Comparison of ENCODE assay signal across 24 cellular contexts in genomic region chr10:3647074-3647473, GRCh38.
DNase-seq lines count a peak whose midpoint lies in the region; ATAC-seq, FAIRE-seq and TF ChIP-seq lines count a peak whose summit lies in the region.
"Had no signal": no experiment of that assay in that cellular context is flagged by ENCODE, and none has a peak within 500 bp of the region (broad histone marks: within the 10 kb centered on the region; RNA-seq: fewer than 3 reads in every experiment).

No MANE protein-coding gene starts in this region.

- no peak for TF ChIP-seq CTCF in kidney (IDR thresholded peaks at IDR 0.05; ENCODE audit: borderline replicate concordance, extremely low read depth, insufficient read depth)

- H3K9me3 Mint-ChIP-seq in activated naive CD4-positive, alpha-beta T cell treated with anti-CD3 and anti-CD28 coated beads, Interleukin-2, amount 50 U/mL, for 72 hours, result peaks cover 0 to 3% of the 10 kb centered on the region in 2 donors

- ATAC-seq in HG02759 (IDR thresholded peaks at IDR 0.05; ENCODE audit: unreplicated experiment) (peak; percentile 53), HG03442 (IDR thresholded peaks at IDR 0.05; ENCODE audit: unreplicated experiment) (peak; percentile 92), GM18519 (IDR thresholded peaks at IDR 0.05; ENCODE audit: low FRiP score, unreplicated experiment) (no peak), HG03135 (IDR thresholded peaks at IDR 0.05; ENCODE audit: unreplicated experiment) (no peak)
- no peak for ATAC-seq in activated naive CD4-positive, alpha-beta T cell treated with anti-CD3 and anti-CD28 coated beads, Interleukin-2, amount 50 U/mL, for 72 hours
- ATAC-seq: activated CD8-positive, alpha-beta T cell treated with anti-CD3 and anti-CD28 coated beads, Interleukin-2, amount 10 ng/mL, durations not matched to agents 7 days and 5 days; activated T-cell treated with anti-CD3 and anti-CD28 coated beads, Interleukin-2, amount 50 U/mL, for 72 hours; gastrocnemius medialis; left colon; stimulated activated naive B cell treated with anti-CD40 and anti-IgM and Interleukin-4, amounts not matched to agents 10 μg/mL and 1 μg/mL and 100 μg/mL, for 72 hours had no signal

- DNase-seq in NOMO-1 (lab: John Stamatoyannopoulos, UW; ENCODE audit: unreplicated experiment in 2 of 2), result peak; percentile 18 to 47
- no peak for DNase-seq in NOMO-1 treated with dmso at 0.1 percent for 144 hours (lab: John Stamatoyannopoulos, UW; ENCODE audit: unreplicated experiment)
- DNase-seq in kidney, result no peak
- no peak for DNase-seq in activated naive CD4-positive, alpha-beta T cell treated with anti-CD3 and anti-CD28 coated beads, Interleukin-2, amount 50 U/mL, for 72 hours (ENCODE audit: low spot score in 2 of 2)
- DNase-seq: activated CD8-positive, alpha-beta T cell treated with anti-CD3 and anti-CD28 coated beads, Interleukin-2, amount 10 ng/mL, durations not matched to agents 7 days and 5 days; activated naive CD8-positive, alpha-beta T cell treated with anti-CD3 and anti-CD28 coated beads, Interleukin-2, amount 10 ng/mL, durations not matched to agents 7 days and 5 days; activated T-cell treated with anti-CD3 and anti-CD28 coated beads, Interleukin-2, amount 50 U/mL, for 72 hours; dermis blood vessel endothelial cell; DMS153; gastrocnemius medialis; HCEC 1CT; left colon; NCI-H146; NCI-H345; SHP77; stimulated activated naive B cell treated with anti-CD40 and anti-IgM and Interleukin-4, amounts not matched to agents 10 μg/mL and 1 μg/mL and 100 μg/mL, for 72 hours; tibial artery had no signal

- no peaks in the 10 kb centered on the region for H3K9me3 ChIP-seq in kidney (ENCODE audit: control insufficient read depth in 1 of 2, low read length in 2 of 2)
- H3K9me3 ChIP-seq: gastrocnemius medialis, tibial artery had no signal

- H3K27ac Mint-ChIP-seq in activated naive CD4-positive, alpha-beta T cell treated with anti-CD3 and anti-CD28 coated beads, Interleukin-2, amount 50 U/mL, for 72 hours, result no peak overlapping the region
- H3K27ac Mint-ChIP-seq: activated CD8-positive, alpha-beta T cell treated with anti-CD3 and anti-CD28 coated beads, Interleukin-2, amount 10 ng/mL, durations not matched to agents 7 days and 5 days; activated naive CD8-positive, alpha-beta T cell treated with anti-CD3 and anti-CD28 coated beads, Interleukin-2, amount 10 ng/mL, durations not matched to agents 7 days and 5 days; activated T-cell treated with anti-CD3 and anti-CD28 coated beads, Interleukin-2, amount 50 U/mL, for 72 hours; stimulated activated naive B cell treated with anti-CD40 and anti-IgM and Interleukin-4, amounts not matched to agents 10 μg/mL and 1 μg/mL and 100 μg/mL, for 72 hours had no signal

- no peaks in the 10 kb centered on the region for H3K36me3 ChIP-seq in kidney (ENCODE audit: control insufficient read depth in 1 of 2, insufficient read depth in 2 of 2, low read length in 2 of 2)
- H3K36me3 ChIP-seq: gastrocnemius medialis, tibial artery had no signal

- H3K9ac ChIP-seq in kidney (ENCODE audit: low read length in 2 of 2), result no peak overlapping the region
- H3K9ac ChIP-seq: BLaER1 treated with 17β-estradiol and CSF1 and Interleukin-3, amounts not matched to agents 10 nM and 100 nM had no signal

- no peak for FAIRE-seq in kidney (lab: Jason Lieb, UNC)

- peaks cover 5% of the 10 kb centered on the region in 2 donors for H3K36me3 Mint-ChIP-seq in activated naive CD4-positive, alpha-beta T cell treated with anti-CD3 and anti-CD28 coated beads, Interleukin-2, amount 50 U/mL, for 72 hours
- H3K36me3 Mint-ChIP-seq: activated naive CD8-positive, alpha-beta T cell treated with anti-CD3 and anti-CD28 coated beads, Interleukin-2, amount 10 ng/mL, durations not matched to agents 7 days and 5 days; stimulated activated naive B cell treated with anti-CD40 and anti-IgM and Interleukin-4, amounts not matched to agents 10 μg/mL and 1 μg/mL and 100 μg/mL, for 72 hours had no signal

- no peak overlapping the region for H3K4me3 ChIP-seq in kidney (ENCODE audit: low read length in 2 of 2)
- H3K4me3 ChIP-seq: BLaER1 treated with 17β-estradiol and CSF1 and Interleukin-3, amounts not matched to agents 10 nM and 100 nM; gastrocnemius medialis; tibial artery had no signal

- intact Hi-C loops in kidney (cut with DNase I), result no loop called here

- no peak overlapping the region for H3K27ac ChIP-seq in kidney (ENCODE audit: low read depth in 2 of 2, low read length in 2 of 2)
- H3K27ac ChIP-seq: 22Rv1; BLaER1 treated with 17β-estradiol and CSF1 and Interleukin-3, amounts not matched to agents 10 nM and 100 nM; epithelial cell of prostate; gastrocnemius medialis; tibial artery had no signal

- H3K4me1 ChIP-seq in kidney (ENCODE audit: control insufficient read depth in 1 of 2, insufficient read depth in 1 of 2, low read depth in 1 of 2, low read length in 2 of 2), result no peaks in the 10 kb centered on the region
- H3K4me1 ChIP-seq: gastrocnemius medialis, tibial artery had no signal

Comparison
In these comparisons a context has a peak if more than half of its experiments do, and no peak if none do; other contexts are left out.
1. DNase-seq: peak in NOMO-1 (2 of 2); none in NOMO-1 treated with dmso at 0.1 percent for 144 hours (single experiment), kidney (single experiment) and activated naive CD4-positive, alpha-beta T cell treated with anti-CD3 and anti-CD28 coated beads, Interleukin-2, amount 50 U/mL, for 72 hours (0 of 2).
2. ATAC-seq: peak in HG02759 (single experiment) and HG03442 (single experiment); none in GM18519 (single experiment), HG03135 (single experiment) and activated naive CD4-positive, alpha-beta T cell treated with anti-CD3 and anti-CD28 coated beads, Interleukin-2, amount 50 U/mL, for 72 hours (0 of 2).